Comparison of ENCODE assay signal across 13 cellular contexts in genomic region chr11:16982256-16982671, GRCh38. TPM values are rescaled to one million over a fixed set of nuclear protein-coding genes. Genes with fewer than 3 reads are reported as not detected.
A peak's percentile ranks its signal among the peaks of the same experiment; 100 is the strongest.
DNase-seq lines count a peak whose midpoint lies in the region; ATAC-seq and TF ChIP-seq lines count a peak whose summit lies in the region.
"Had no signal": no experiment of that assay in that cellular context is flagged by ENCODE, and none has a peak within 500 bp of the region (broad histone marks: within the 10 kb centered on the region; RNA-seq: fewer than 3 reads in every experiment).

No MANE protein-coding gene starts in this region.

- H3K4me1 Mint-ChIP-seq in neural crest cell: peaks cover 79% of the 10 kb centered on the region
- peaks cover 22% of the 10 kb centered on the region for H3K4me1 Mint-ChIP-seq in activated T-cell treated with anti-CD3 and anti-CD28 coated beads, Interleukin-2, amount 50 U/mL, for 72 hours (ENCODE audit: low read depth)

- peak overlapping the region; percentile 75 for H3K27ac Mint-ChIP-seq in neural crest cell (ENCODE audit: unreplicated experiment)
- no peak overlapping the region for H3K27ac Mint-ChIP-seq in activated T-cell treated with anti-CD3 and anti-CD28 coated beads, Interleukin-2, amount 50 U/mL, for 72 hours
- H3K27ac Mint-ChIP-seq: activated naive CD4-positive, alpha-beta T cell treated with anti-CD3 and anti-CD28 coated beads for 36 hours had no signal

- no peak for TF ChIP-seq CTCF in neural crest cell (conservative IDR thresholded peaks at IDR 0.05)

- no peaks in the 10 kb centered on the region for H3K36me3 Mint-ChIP-seq in neural crest cell (ENCODE audit: low read depth)
- H3K36me3 Mint-ChIP-seq in activated T-cell treated with anti-CD3 and anti-CD28 coated beads, Interleukin-2, amount 50 U/mL, for 72 hours (ENCODE audit: insufficient read depth in 2 of 2): no peaks in the 10 kb centered on the region

- H3K4me3 Mint-ChIP-seq in neural crest cell: no peak overlapping the region
- no peak overlapping the region for H3K4me3 Mint-ChIP-seq in activated T-cell treated with anti-CD3 and anti-CD28 coated beads, Interleukin-2, amount 50 U/mL, for 72 hours
- H3K4me3 Mint-ChIP-seq: activated naive CD4-positive, alpha-beta T cell treated with anti-CD3 and anti-CD28 coated beads for 36 hours had no signal

- ATAC-seq in Right ventricle myocardium inferior: peak; percentile 17
- ATAC-seq in left cardiac atrium: no peak
- peak; percentile 68 for ATAC-seq in esophagus mucosa
- ATAC-seq in activated T-cell treated with anti-CD3 and anti-CD28 coated beads, Interleukin-2, amount 50 U/mL, for 72 hours (replicated peaks in 1 of 2): no peak

- peaks cover under 1% of the 10 kb centered on the region for H3K27me3 Mint-ChIP-seq in neural crest cell (ENCODE audit: low read depth)
- H3K27me3 Mint-ChIP-seq in activated T-cell treated with anti-CD3 and anti-CD28 coated beads, Interleukin-2, amount 50 U/mL, for 72 hours (ENCODE audit: low read depth): no peaks in the 10 kb centered on the region

- intact Hi-C loops in Right ventricle myocardium inferior (cut with DNase I): no loop called here
- intact Hi-C loops in left cardiac atrium (cut with DNase I): no loop called here

- no peaks in the 10 kb centered on the region for H3K9me3 Mint-ChIP-seq in neural crest cell
- H3K9me3 Mint-ChIP-seq in activated T-cell treated with anti-CD3 and anti-CD28 coated beads, Interleukin-2, amount 50 U/mL, for 72 hours: no peaks in the 10 kb centered on the region
- H3K9me3 Mint-ChIP-seq: activated naive CD4-positive, alpha-beta T cell treated with anti-CD3 and anti-CD28 coated beads for 36 hours had no signal

- no peak for DNase-seq in Right ventricle myocardium inferior (ENCODE audit: missing footprints)
- DNase-seq in left cardiac atrium: no peak
- DNase-seq in neural crest cell (ENCODE audit: low read depth, low spot score): peak; percentile 8
- peak; percentile 55 for DNase-seq in ureter (ENCODE audit: low spot score)
- DNase-seq in activated T-cell treated with anti-CD3 and anti-CD28 coated beads, Interleukin-2, amount 50 U/mL, for 72 hours: no peak
- DNase-seq in NCI-H748 (lab: John Stamatoyannopoulos, UW; ENCODE audit: unreplicated experiment): no peak
- no peak for DNase-seq in OCI-M2 (lab: John Stamatoyannopoulos, UW; ENCODE audit: unreplicated experiment)
- DNase-seq: activated CD8-positive, alpha-beta memory T cell treated with anti-CD3 and anti-CD28 coated beads for 24 hours; activated naive CD4-positive, alpha-beta T cell treated with anti-CD3 and anti-CD28 coated beads for 36 hours; cortex of kidney; DMS53; NCI-H1694 treated with DMSO at 0.1 percent for 48 hours had no signal

RNA-seq across cellular contexts. Expression of gene PLEKHA7, which starts 31.9 kb away (rescaled TPM):
- total RNA-seq in Right ventricle myocardium inferior: 18.3 TPM
- 10 to 100 TPM; 23.6 to 31.1 TPM for total RNA-seq in left cardiac atrium
- total RNA-seq in esophagus mucosa: 48.2 TPM
- total RNA-seq in neural crest cell: 15.6 and 18.2 TPM in 2 replicates
- total RNA-seq in ureter: 94.4 TPM
- total RNA-seq in activated T-cell treated with anti-CD3 and anti-CD28 coated beads, Interleukin-2, amount 50 U/mL, for 72 hours: 10 to 100 TPM in 1 of 2 donors, 1 to 10 TPM in 1; 6.5 to 11.0 TPM

Comparison
In these comparisons a context has a peak if more than half of its experiments do, and no peak if none do; other contexts are left out.
1. ATAC-seq: peak in Right ventricle myocardium inferior (single experiment) and esophagus mucosa (single experiment); none in left cardiac atrium (0 of 2) and activated T-cell treated with anti-CD3 and anti-CD28 coated beads, Interleukin-2, amount 50 U/mL, for 72 hours (0 of 2).
2. DNase-seq: peak in neural crest cell (single experiment) and ureter (single experiment); none in Right ventricle myocardium inferior (single experiment), left cardiac atrium (single experiment), activated T-cell treated with anti-CD3 and anti-CD28 coated beads, Interleukin-2, amount 50 U/mL, for 72 hours (0 of 2), NCI-H748 (single experiment) and OCI-M2 (single experiment).